In genomic region chr20:49166534-49167449, GRCh38 we compare ENCODE assay signal across 10 cellular contexts.
DNase-seq lines count a peak whose midpoint lies in the region; ATAC-seq and TF ChIP-seq lines count a peak whose summit lies in the region.
"Had no signal": no experiment of that assay in that cellular context is flagged by ENCODE, and none has a peak within 500 bp of the region (broad histone marks: within the 10 kb centered on the region; RNA-seq: fewer than 3 reads in every experiment).

No MANE protein-coding gene starts in this region.

- no peaks in the 10 kb centered on the region for H3K9me3 Mint-ChIP-seq in T-helper 1 cell treated with Interleukin-12 subunit alpha and Interleukin-12 subunit beta and Interleukin-4 antibody, amounts not matched to agents 30 μg/mL and 1 μg/mL, for 36 hours

- peaks cover 37% of the 10 kb centered on the region for H3K36me3 ChIP-seq in neutrophil

- ATAC-seq in GM18517 (IDR thresholded peaks at IDR 0.05; ENCODE audit: unreplicated experiment) = peak; percentile 60
- peak; percentile 57 for ATAC-seq in GM21576 (IDR thresholded peaks at IDR 0.05; ENCODE audit: unreplicated experiment)

- H3K4me3 ChIP-seq in neutrophil (ENCODE audit: low read depth in 1 of 2, low read length in 1 of 2) = no peak overlapping the region
- H3K4me3 ChIP-seq: lung had no signal

- no peaks in the 10 kb centered on the region for H3K27me3 ChIP-seq in neutrophil

- TF ChIP-seq CTCF in neutrophil (IDR thresholded peaks at IDR 0.05) = no peak

- peaks cover 41% of the 10 kb centered on the region for H3K4me1 Mint-ChIP-seq in T-helper 1 cell treated with Interleukin-12 subunit alpha and Interleukin-12 subunit beta and Interleukin-4 antibody, amounts not matched to agents 30 μg/mL and 1 μg/mL, for 36 hours (ENCODE audit: low read depth)

- H3K27me3 Mint-ChIP-seq in T-helper 1 cell treated with Interleukin-12 subunit alpha and Interleukin-12 subunit beta and Interleukin-4 antibody, amounts not matched to agents 30 μg/mL and 1 μg/mL, for 36 hours (ENCODE audit: low read depth) = no peaks in the 10 kb centered on the region

- peak overlapping the region; percentile 90 for H3K27ac Mint-ChIP-seq in T-helper 1 cell treated with Interleukin-12 subunit alpha and Interleukin-12 subunit beta and Interleukin-4 antibody, amounts not matched to agents 30 μg/mL and 1 μg/mL, for 36 hours

- H3K36me3 Mint-ChIP-seq in T-helper 1 cell treated with Interleukin-12 subunit alpha and Interleukin-12 subunit beta and Interleukin-4 antibody, amounts not matched to agents 30 μg/mL and 1 μg/mL, for 36 hours (ENCODE audit: low read depth) = peaks cover 22% of the 10 kb centered on the region

- H3K4me1 ChIP-seq in neutrophil (ENCODE audit: control insufficient read depth in 1 of 2, insufficient read depth in 1 of 2, low read depth in 1 of 2, low read length in 1 of 2) = peaks cover 0 to 3% of the 10 kb centered on the region in 2 experiments

- H3K9me3 ChIP-seq in neutrophil = no peaks in the 10 kb centered on the region

- DNase-seq in NCI-H226 (no peak), globus pallidus (ENCODE audit: low spot score) (no peak), SKM-1 treated with dmso at 0.1 percent for 144 hours (lab: John Stamatoyannopoulos, UW; ENCODE audit: unreplicated experiment) (no peak)
- no peak for DNase-seq in central memory CD4-positive, alpha-beta T cell
- DNase-seq: NCI-H774 had no signal

- peak overlapping the region; percentile 67 for H3K4me3 Mint-ChIP-seq in T-helper 1 cell treated with Interleukin-12 subunit alpha and Interleukin-12 subunit beta and Interleukin-4 antibody, amounts not matched to agents 30 μg/mL and 1 μg/mL, for 36 hours

- H3K27ac ChIP-seq in neutrophil = peak overlapping the region; percentile 33
